In genomic region chr2:96637385-96638143, GRCh38 we compare ENCODE assay signal across 8 cellular contexts. TPM values are rescaled to one million over a fixed set of nuclear protein-coding genes. Genes with fewer than 3 reads are reported as not detected.
DNase-seq lines count a peak whose midpoint lies in the region; ATAC-seq, FAIRE-seq and TF ChIP-seq lines count a peak whose summit lies in the region.

No MANE protein-coding gene starts in this region.

- H2AFZ ChIP-seq in KMS-11 (ENCODE audit: low read depth) = peak overlapping the region; percentile 44; the same call in 1 of the 2 replicates

- H3K79me2 ChIP-seq in KMS-11 (ENCODE audit: insufficient read depth, low read depth) = peaks cover 52% of the 10 kb centered on the region; the same call in 1 of the 2 replicates

- peak overlapping the region; percentile 100 for H3K4me2 ChIP-seq in KMS-11

- peak overlapping the region; percentile 89 for H3K4me3 ChIP-seq in KMS-11 (IDR thresholded peaks at IDR 0.05; ENCODE audit: insufficient read depth, low read depth, low read length)
- H3K4me3 ChIP-seq in right atrium auricular region = peak overlapping the region; percentile 62 to 69

- peak overlapping the region; percentile 58 for H3K27ac ChIP-seq in KMS-11
- H3K27ac ChIP-seq in right atrium auricular region = peak overlapping the region; percentile 93

- no peak for TF ChIP-seq CTCF in KMS-11 (conservative IDR thresholded peaks at IDR 0.05; ENCODE audit: low read depth, low read length)
- no peak for TF ChIP-seq CTCF in right atrium auricular region (IDR thresholded peaks at IDR 0.05)

- no peaks in the 10 kb centered on the region for H4K20me1 ChIP-seq in KMS-11 (ENCODE audit: insufficient read depth)

- peak; percentile 71 for ATAC-seq in GM21825 (IDR thresholded peaks at IDR 0.05; ENCODE audit: unreplicated experiment)

- peak; percentile 84 for DNase-seq in ELF-1 (ENCODE audit: low read depth, low spot score)
- peak; percentile 72 to 84 (median 77) for DNase-seq in T-helper 1 cell
- peak; percentile 81 for DNase-seq in amniotic epithelial cell (ENCODE audit: low read depth)
- DNase-seq in right atrium auricular region (ENCODE audit: low spot score) = peak; percentile 94
- DNase-seq in pulmonary artery endothelial cell (ENCODE audit: low read depth, low spot score) = peak; percentile 53
- peak; percentile 93 for DNase-seq in urothelium cell line (ENCODE audit: low spot score)

- peak overlapping the region; percentile 61 for H3K9ac ChIP-seq in KMS-11

- no peaks in the 10 kb centered on the region for H3K27me3 ChIP-seq in KMS-11 (ENCODE audit: insufficient read depth, low read depth)
- H3K27me3 ChIP-seq in right atrium auricular region = no peaks in the 10 kb centered on the region

- peaks cover 42% of the 10 kb centered on the region for H3K4me1 ChIP-seq in KMS-11 (ENCODE audit: low read depth, poor library complexity, severe bottlenecking)
- peaks cover 4 to 29% of the 10 kb centered on the region in 2 donors for H3K4me1 ChIP-seq in right atrium auricular region

- no peaks in the 10 kb centered on the region for H3K9me3 ChIP-seq in right atrium auricular region

- FAIRE-seq in urothelium cell line (lab: Jason Lieb, UNC) = no peak

- H3K36me3 ChIP-seq in KMS-11 (ENCODE audit: insufficient read depth) (no peaks in the 10 kb centered on the region; the same call in 1 of the 2 replicates), right atrium auricular region (peaks cover 12% of the 10 kb centered on the region)

RNA-seq across cellular contexts. Expression of gene KANSL3, which starts 0.5 kb away (rescaled TPM):
- 10 to 100 TPM; 27.3 to 29.4 TPM for total RNA-seq in right atrium auricular region
- 24.7 and 34.4 TPM in 2 replicates for total RNA-seq in pulmonary artery endothelial cell

RNA-seq across cellular contexts. Expression of gene FER1L5, which starts 5.0 kb away (rescaled TPM):
- total RNA-seq in right atrium auricular region = not detected
- total RNA-seq in pulmonary artery endothelial cell = 0.11 TPM in 1 of 2 replicates, not detected in the other

Comparison
In these comparisons a context has a peak if more than half of its experiments do, and no peak if none do; other contexts are left out.
1. Peak in every context shown above with its lines: DNase-seq, ATAC-seq, H3K4me3 ChIP-seq and H3K27ac ChIP-seq.